ENCODE assay signal across 8 cellular contexts in the genomic region with DNA sequence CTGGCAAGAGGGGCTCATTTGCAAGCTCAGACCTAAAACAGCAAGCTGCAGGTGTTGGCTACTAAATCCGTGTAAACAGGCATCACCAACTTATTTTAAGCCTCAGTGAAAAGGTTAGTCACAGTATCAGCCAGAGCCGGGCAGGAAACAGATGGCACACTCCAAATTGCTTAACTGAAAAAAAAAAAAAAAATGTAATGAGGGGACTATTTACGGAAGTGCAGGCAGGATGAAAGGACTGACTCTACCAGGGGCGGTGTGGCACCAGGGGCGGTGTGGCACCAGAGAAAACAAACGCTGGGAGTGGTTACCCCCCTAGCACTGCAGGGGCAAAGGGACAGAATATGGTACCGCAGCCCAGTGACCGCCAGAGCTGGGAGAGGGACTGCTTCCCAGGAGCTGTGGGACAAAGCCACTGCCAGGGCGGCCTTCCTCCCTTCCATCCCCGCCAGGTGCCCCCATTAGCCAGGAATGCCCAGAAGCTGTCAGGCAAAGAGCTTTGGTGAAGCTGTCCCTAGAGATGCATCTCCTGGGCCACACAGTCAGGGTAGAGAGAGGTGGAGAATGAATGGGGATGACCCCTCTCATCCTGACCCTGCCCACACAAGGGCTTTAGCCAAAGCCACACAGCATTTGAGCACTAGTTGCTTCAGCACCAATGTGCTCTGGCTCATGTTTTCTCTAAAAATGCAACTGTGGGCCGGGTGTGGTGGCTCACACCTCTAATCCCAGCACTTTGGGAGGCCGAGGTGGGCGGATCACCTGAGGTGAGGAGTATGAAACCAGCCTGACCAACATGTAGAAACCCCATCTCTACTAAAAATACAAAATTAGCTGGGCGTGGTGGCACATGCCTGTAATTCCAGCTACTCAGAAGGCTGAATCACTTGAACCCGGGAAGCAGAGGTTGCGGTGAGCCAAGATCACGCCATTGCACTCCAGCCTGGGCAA. TPM values are rescaled to one million over a fixed set of nuclear protein-coding genes. Genes with fewer than 3 reads are reported as not detected.
DNase-seq lines count a peak whose midpoint lies in the region; ATAC-seq, FAIRE-seq and TF ChIP-seq lines count a peak whose summit lies in the region.

No MANE protein-coding gene starts in this region.

- no peak for TF ChIP-seq CTCF in activated B cell treated with CpG ODN at 0.5 μM for 24 hours (IDR thresholded peaks at IDR 0.05)

- no peaks in the 10 kb centered on the region for H3K27me3 Mint-ChIP-seq in activated CD4-positive, alpha-beta T cell treated with anti-CD3 and anti-CD28 coated beads, Interleukin-2, amount 10 ng/mL, durations not matched to agents 7 days and 5 days
- H3K27me3 Mint-ChIP-seq in activated B cell treated with CpG ODN at 0.5 μM for 24 hours = no peaks in the 10 kb centered on the region

- DNase-seq in activated CD4-positive, alpha-beta T cell treated with anti-CD3 and anti-CD28 coated beads, Interleukin-2, amount 10 ng/mL, durations not matched to agents 7 days and 5 days = peak; percentile 32
- no peak for DNase-seq in activated CD4-positive, alpha-beta T cell treated with anti-CD3 and anti-CD28 coated beads for 1 hour
- DNase-seq in NCI-H1417 treated with DMSO at 0.1 percent for 48 hours (lab: John Stamatoyannopoulos, UW) (peak; percentile 32), activated B cell treated with CpG ODN at 0.5 μM for 24 hours (peak; percentile 41), HEK293T (ENCODE audit: extremely low spot score) (no peak)
- no peak for DNase-seq in effector CD4-positive, alpha-beta T cell

- no peaks in the 10 kb centered on the region for H3K36me3 Mint-ChIP-seq in activated CD4-positive, alpha-beta T cell treated with anti-CD3 and anti-CD28 coated beads, Interleukin-2, amount 10 ng/mL, durations not matched to agents 7 days and 5 days (ENCODE audit: low read depth)
- H3K36me3 Mint-ChIP-seq in activated B cell treated with CpG ODN at 0.5 μM for 24 hours (ENCODE audit: low read depth) = no peaks in the 10 kb centered on the region

- POLR2A ChIA-PET in activated CD4-positive, alpha-beta T cell treated with anti-CD3 and anti-CD28 coated beads, Interleukin-2, amount 10 ng/mL, durations not matched to agents 7 days and 5 days (lab: Charles Lee) = no interaction called here
- POLR2A ChIA-PET in activated B cell treated with CpG ODN at 0.5 μM for 24 hours (lab: Charles Lee) (interaction anchor here (0.7 to 2.1 kb wide), 15 partner anchors 10 to 288 kb away, joined by 3 to 19 read pairs (median 5); partner anchors contain the start of genes GFOD1, MCUR1, NOL7 and SIRT5), HEK293T (lab: Yijun Ruan, JAX) (no interaction called here)

- ATAC-seq in HG02642 (IDR thresholded peaks at IDR 0.05; ENCODE audit: poor library complexity, unreplicated experiment) (peak; percentile 90), activated B cell treated with CpG ODN at 0.5 μM for 24 hours (ENCODE audit: low read depth) (peak; percentile 90)

- peak overlapping the region; percentile 71 for H3K27ac Mint-ChIP-seq in activated CD4-positive, alpha-beta T cell treated with anti-CD3 and anti-CD28 coated beads, Interleukin-2, amount 10 ng/mL, durations not matched to agents 7 days and 5 days
- peak overlapping the region; percentile 78 for H3K27ac Mint-ChIP-seq in activated B cell treated with CpG ODN at 0.5 μM for 24 hours

- intact Hi-C loops in activated B cell treated with CpG ODN at 0.5 μM for 24 hours (cut with micrococcal nuclease) = loop anchor here (1.0 to 5.0 kb wide), 10 partner anchors 39 to 287 kb away; partner anchors contain the start of genes MCUR1, NOL7 and SIRT5

- peak; percentile 58 for FAIRE-seq in islet of Langerhans (lab: Jason Lieb, UNC)

- CTCF ChIA-PET in activated CD4-positive, alpha-beta T cell treated with anti-CD3 and anti-CD28 coated beads, Interleukin-2, amount 10 ng/mL, durations not matched to agents 7 days and 5 days (lab: Charles Lee) = interaction anchor here (0.8 kb wide), 1 partner anchor 11 kb away, joined by 4 read pairs; no protein-coding TSS in a partner anchor
- CTCF ChIA-PET in activated B cell treated with CpG ODN at 0.5 μM for 24 hours (lab: Charles Lee) (interaction anchor here (1.1 to 1.8 kb wide), 3 partner anchors 11 to 88 kb away, joined by 4 to 12 read pairs (median 9); partner anchors contain the start of genes NOL7 and SIRT5), HEK293T (lab: Yijun Ruan, JAX) (no interaction called here)

- no peaks in the 10 kb centered on the region for H3K9me3 Mint-ChIP-seq in activated CD4-positive, alpha-beta T cell treated with anti-CD3 and anti-CD28 coated beads, Interleukin-2, amount 10 ng/mL, durations not matched to agents 7 days and 5 days
- no peaks in the 10 kb centered on the region for H3K9me3 Mint-ChIP-seq in activated B cell treated with CpG ODN at 0.5 μM for 24 hours

- H3K4me3 Mint-ChIP-seq in activated CD4-positive, alpha-beta T cell treated with anti-CD3 and anti-CD28 coated beads, Interleukin-2, amount 10 ng/mL, durations not matched to agents 7 days and 5 days = no peak overlapping the region
- H3K4me3 Mint-ChIP-seq in activated B cell treated with CpG ODN at 0.5 μM for 24 hours = peak overlapping the region; percentile 3

- peaks cover 14% of the 10 kb centered on the region for H3K4me1 Mint-ChIP-seq in activated CD4-positive, alpha-beta T cell treated with anti-CD3 and anti-CD28 coated beads, Interleukin-2, amount 10 ng/mL, durations not matched to agents 7 days and 5 days
- peaks cover 47% of the 10 kb centered on the region for H3K4me1 Mint-ChIP-seq in activated B cell treated with CpG ODN at 0.5 μM for 24 hours

TF ChIP-seq in HEK293T, 16 proteins besides CTCF, POLR2A, EP300 and RAD21:
- TF ChIP-seq FOXM1 (IDR thresholded peaks at IDR 0.05; ENCODE audit: borderline replicate concordance) (no peak), ZNF384 (IDR thresholded peaks at IDR 0.05) (no peak)

RNA-seq across cellular contexts. Expression of gene GFOD1, which starts 39.6 kb away (rescaled TPM):
- 1 to 10 TPM; 2.4 TPM for total RNA-seq in activated CD4-positive, alpha-beta T cell treated with anti-CD3 and anti-CD28 coated beads, Interleukin-2, amount 10 ng/mL, durations not matched to agents 7 days and 5 days
- 8.3 and 8.4 TPM in 2 replicates for total RNA-seq in activated B cell treated with CpG ODN at 0.5 μM for 24 hours

RNA-seq across cellular contexts. Expression of gene SIRT5, which starts 47.4 kb away (rescaled TPM):
- total RNA-seq in activated CD4-positive, alpha-beta T cell treated with anti-CD3 and anti-CD28 coated beads, Interleukin-2, amount 10 ng/mL, durations not matched to agents 7 days and 5 days = 10 to 100 TPM; 14.3 to 19.4 TPM
- total RNA-seq in activated B cell treated with CpG ODN at 0.5 μM for 24 hours = 9.7 and 12.4 TPM in 2 replicates

Comparison
In these comparisons a context has a peak if more than half of its experiments do, and no peak if none do; other contexts are left out.
1. DNase-seq: peak in activated CD4-positive, alpha-beta T cell treated with anti-CD3 and anti-CD28 coated beads, Interleukin-2, amount 10 ng/mL, durations not matched to agents 7 days and 5 days (single experiment), NCI-H1417 treated with DMSO at 0.1 percent for 48 hours (single experiment) and activated B cell treated with CpG ODN at 0.5 μM for 24 hours (single experiment); none in activated CD4-positive, alpha-beta T cell treated with anti-CD3 and anti-CD28 coated beads for 1 hour (single experiment), HEK293T (single experiment) and effector CD4-positive, alpha-beta T cell (single experiment).